ENCODE assay signal across 19 cellular contexts in genomic region chr2:40348038-40348437, GRCh38.
DNase-seq lines count a peak whose midpoint lies in the region; ATAC-seq, FAIRE-seq and TF ChIP-seq lines count a peak whose summit lies in the region.
"Had no signal": no experiment of that assay in that cellular context is flagged by ENCODE, and none has a peak within 500 bp of the region (broad histone marks: within the 10 kb centered on the region; RNA-seq: fewer than 3 reads in every experiment).

No MANE protein-coding gene starts in this region.

- no peak overlapping the region for H3K4me2 ChIP-seq in keratinocyte (ENCODE audit: control insufficient read depth, extremely low read depth, insufficient read depth, low read depth, low read length)

- H3K9me3 ChIP-seq in heart right ventricle (no peaks in the 10 kb centered on the region), right atrium auricular region (no peaks in the 10 kb centered on the region), keratinocyte (ENCODE audit: control insufficient read depth, low read depth, low read length) (no peaks in the 10 kb centered on the region), subcutaneous abdominal adipose tissue (ENCODE audit: control insufficient read depth in 5 of 5, low read length in 5 of 5) (no peaks in the 10 kb centered on the region)
- H3K9me3 ChIP-seq: BE2C had no signal

- DNase-seq in heart right ventricle (no peak), right atrium auricular region (ENCODE audit: low spot score) (no peak), NCI-H69 (lab: John Stamatoyannopoulos, UW) (peak; percentile 12), keratinocyte (ENCODE audit: low read depth, low spot score) (no peak), hepatic stellate cell (ENCODE audit: low spot score) (no peak), NCI-H1105 treated with DMSO at 0.1 percent for 48 hours (lab: John Stamatoyannopoulos, UW) (no peak)
- DNase-seq: BE2C; CD4-positive, alpha-beta memory T cell; DMS79 treated with DMSO at 0.1 percent for 48 hours; GF-D8; Karpas-422; MM.1S; NCI-H1105; NCI-H2029; NCI-H524 treated with DMSO at 0.1 percent for 48 hours had no signal

- no peaks in the 10 kb centered on the region for H3K79me2 ChIP-seq in keratinocyte (ENCODE audit: control insufficient read depth, insufficient read depth, low read length)

- H3K27ac ChIP-seq in heart right ventricle: peak overlapping the region in 6 of 10 donors; percentile 47 to 87 (median 64)
- H3K27ac ChIP-seq in right atrium auricular region: no peak overlapping the region
- H3K27ac ChIP-seq in keratinocyte (ENCODE audit: control insufficient read depth, insufficient read depth, low read length): no peak overlapping the region
- peak overlapping the region; percentile 75 for H3K27ac ChIP-seq in subcutaneous abdominal adipose tissue (ENCODE audit: low read depth, low read length)
- H3K27ac ChIP-seq: RWPE1 had no signal

- no peaks in the 10 kb centered on the region for H4K20me1 ChIP-seq in keratinocyte (ENCODE audit: control insufficient read depth, extremely low read depth, insufficient read depth, low read length)

- H3K27me3 ChIP-seq in heart right ventricle (no peaks in the 10 kb centered on the region), right atrium auricular region (no peaks in the 10 kb centered on the region), keratinocyte (ENCODE audit: control insufficient read depth, extremely low read depth, insufficient read depth, low read length) (no peaks in the 10 kb centered on the region), subcutaneous abdominal adipose tissue (ENCODE audit: control insufficient read depth in 5 of 5, insufficient read depth in 4 of 5, low read length in 5 of 5) (no peaks in the 10 kb centered on the region)
- H3K27me3 ChIP-seq: BE2C had no signal

- peak in 2 of 8 donors; percentile 15 to 26 for ATAC-seq in heart right ventricle
- no peak for ATAC-seq in GM18498 (IDR thresholded peaks at IDR 0.05; ENCODE audit: unreplicated experiment)

- TF ChIP-seq CTCF in heart right ventricle (IDR thresholded peaks at IDR 0.05) (no peak), right atrium auricular region (IDR thresholded peaks at IDR 0.05) (no peak), keratinocyte (optimal IDR thresholded peaks at IDR 0.05 in 1 of 3, IDR thresholded peaks at IDR 0.05 in 1 of 3, conservative IDR thresholded peaks at IDR 0.05 in 1 of 3; ENCODE audit: extremely low read depth in 1 of 3, insufficient read depth in 2 of 3, low read length in 3 of 3) (no peak)

- peak; percentile 5 for FAIRE-seq in keratinocyte (lab: Jason Lieb, UNC)
- FAIRE-seq: H54 had no signal

- no peaks in the 10 kb centered on the region for H3K36me3 ChIP-seq in heart right ventricle
- H3K36me3 ChIP-seq in right atrium auricular region: no peaks in the 10 kb centered on the region
- no peaks in the 10 kb centered on the region for H3K36me3 ChIP-seq in keratinocyte (ENCODE audit: control insufficient read depth in 2 of 2, extremely low read depth in 1 of 2, insufficient read depth in 2 of 2, low read length in 2 of 2)
- no peaks in the 10 kb centered on the region for H3K36me3 ChIP-seq in subcutaneous abdominal adipose tissue (ENCODE audit: control insufficient read depth in 5 of 5, insufficient read depth in 5 of 5, low read length in 5 of 5)
- H3K36me3 ChIP-seq: BE2C had no signal

- intact Hi-C loops in heart right ventricle (cut with DNase I): no loop called here

- H2AFZ ChIP-seq in keratinocyte (ENCODE audit: control insufficient read depth, low read length): no peak overlapping the region

- WGBS in heart right ventricle, 2 donors: 38 to 56% methylated on average over 5 of the region's 5 CpGs

- dilution Hi-C loops in keratinocyte (cut with MboI; ENCODE audit: extremely low pct_ligation_motif_present, low sequenced_read_pairs): no loop called here

- H3K4me3 ChIP-seq in heart right ventricle (no peak overlapping the region), right atrium auricular region (no peak overlapping the region), keratinocyte (ENCODE audit: control insufficient read depth in 2 of 3, extremely low read depth in 1 of 3, insufficient read depth in 2 of 3, low read depth in 1 of 3, low read length in 3 of 3) (no peak overlapping the region), subcutaneous abdominal adipose tissue (ENCODE audit: low read depth in 1 of 5, low read length in 5 of 5) (no peak overlapping the region)

- H3K4me1 ChIP-seq in heart right ventricle (peaks cover 3 to 78% (median 67%) of the 10 kb centered on the region in 9 donors), right atrium auricular region (peaks cover 3 to 61% of the 10 kb centered on the region in 2 donors), keratinocyte (ENCODE audit: control insufficient read depth, extremely low read depth, insufficient read depth, low read length) (peaks cover 7% of the 10 kb centered on the region), subcutaneous abdominal adipose tissue (ENCODE audit: control insufficient read depth in 5 of 5, insufficient read depth in 5 of 5, low read length in 5 of 5) (peaks cover 0 to 36% (median 25%) of the 10 kb centered on the region in 5 donors)
- H3K4me1 ChIP-seq: BE2C had no signal

- no peaks in the 10 kb centered on the region for H3K9me1 ChIP-seq in keratinocyte (ENCODE audit: control insufficient read depth, extremely low read depth, insufficient read depth, low read length)

- H3K9ac ChIP-seq in keratinocyte (ENCODE audit: control insufficient read depth, extremely low read depth, insufficient read depth, low read length) (no peak overlapping the region), subcutaneous abdominal adipose tissue (ENCODE audit: low read length in 5 of 5) (no peak overlapping the region)

Comparison
In these comparisons a context has a peak if more than half of its experiments do, and no peak if none do; other contexts are left out.
1. H3K27ac ChIP-seq: peak in heart right ventricle (6 of 10) and subcutaneous abdominal adipose tissue (single experiment); none in right atrium auricular region (0 of 2) and keratinocyte (single experiment).